8 cellular contexts compared by ENCODE assay signal in genomic region chr20:53739799-53740785, GRCh38.
DNase-seq lines count a peak whose midpoint lies in the region; ATAC-seq, FAIRE-seq and TF ChIP-seq lines count a peak whose summit lies in the region.

No MANE protein-coding gene starts in this region.

- peaks cover 40% of the 10 kb centered on the region for H3K4me1 ChIP-seq in MM.1S (ENCODE audit: low read length)
- peaks cover 50% of the 10 kb centered on the region for H3K4me1 ChIP-seq in mesodermal cell (ENCODE audit: control insufficient read depth, insufficient read depth, low read length, poor library complexity, severe bottlenecking)

- H3K4me3 Mint-ChIP-seq in CD4-positive, alpha-beta T cell: peak overlapping the region; percentile 86
- peak overlapping the region; percentile 88 for H3K4me3 Mint-ChIP-seq in activated T-helper 17 cell treated with anti-CD3 and anti-CD28 coated beads, Interleukin-2, amount 50 U/mL, for 72 hours

- WGBS in mesodermal cell (ENCODE audit: insufficient coverage in 2 of 2), 2 experiments: 25 to 27% methylated on average over 9 to 10 of the region's 16 CpGs

- H4K20me1 ChIP-seq in MM.1S (ENCODE audit: insufficient read depth, low read length): no peaks in the 10 kb centered on the region

- H3K9ac ChIP-seq in MM.1S (ENCODE audit: low read length): peak overlapping the region; percentile 66

- POLR2A ChIA-PET in CD4-positive, alpha-beta T cell (lab: Charles Lee): interaction anchor here (0.8 to 2.7 kb wide), 11 partner anchors 9 to 200 kb away, joined by 3 to 11 read pairs (median 4); no protein-coding TSS in a partner anchor

- no peaks in the 10 kb centered on the region for H3K27me3 ChIP-seq in CD4-positive, alpha-beta T cell (ENCODE audit: control insufficient read depth, insufficient read depth, low read length)
- no peaks in the 10 kb centered on the region for H3K27me3 ChIP-seq in MM.1S (replicated peaks; ENCODE audit: insufficient read depth, low read length)

- no peaks in the 10 kb centered on the region for H3K9me3 Mint-ChIP-seq in CD4-positive, alpha-beta T cell
- no peaks in the 10 kb centered on the region for H3K9me3 Mint-ChIP-seq in activated T-helper 17 cell treated with anti-CD3 and anti-CD28 coated beads, Interleukin-2, amount 50 U/mL, for 72 hours

- no peak for FAIRE-seq in D721Med (lab: Jason Lieb, UNC)

- intact Hi-C loops in CD4-positive, alpha-beta T cell (cut with DNase I, micrococcal nuclease): loop anchor here in 1 of 2 experiments (5.0 kb wide), 1 partner anchor 117 kb away; no protein-coding TSS in a partner anchor

- CTCF ChIA-PET in CD4-positive, alpha-beta T cell (lab: Charles Lee): interaction anchor here (1.1 kb wide), 1 partner anchor 10 kb away, joined by 3 read pairs; no protein-coding TSS in a partner anchor

- in situ Hi-C loops in GM13976 (cut with MboI; ENCODE audit: low sequenced_read_pairs, unreplicated experiment): loop anchor here (10.0 kb wide), 2 partner anchors 155 to 185 kb away; no protein-coding TSS in a partner anchor

- H3F3A ChIP-seq in MM.1S (ENCODE audit: insufficient read depth, low read length): peaks cover 53% of the 10 kb centered on the region

- H3K4me3 ChIP-seq in MM.1S (ENCODE audit: low read length) (peak overlapping the region; percentile 52), mesodermal cell (ENCODE audit: extremely low read depth, insufficient read depth, low read length, poor library complexity, severe bottlenecking) (peak overlapping the region; percentile 7)

- no peaks in the 10 kb centered on the region for H3K9me2 ChIP-seq in MM.1S (replicated peaks; ENCODE audit: insufficient read depth, low read length)

- peaks cover 54% of the 10 kb centered on the region for H3K4me1 Mint-ChIP-seq in CD4-positive, alpha-beta T cell (ENCODE audit: low read depth)
- H3K4me1 Mint-ChIP-seq in activated T-helper 17 cell treated with anti-CD3 and anti-CD28 coated beads, Interleukin-2, amount 50 U/mL, for 72 hours: peaks cover 21% of the 10 kb centered on the region

- peak; percentile 55 for ATAC-seq in CD4-positive, alpha-beta T cell (ENCODE audit: poor library complexity)
- peak; percentile 40 for ATAC-seq in GM19463 (IDR thresholded peaks at IDR 0.05; ENCODE audit: unreplicated experiment)
- peak; percentile 85 for ATAC-seq in activated T-helper 17 cell treated with anti-CD3 and anti-CD28 coated beads, Interleukin-2, amount 50 U/mL, for 72 hours (replicated peaks)

- H3K36me3 Mint-ChIP-seq in CD4-positive, alpha-beta T cell (ENCODE audit: low read depth): no peaks in the 10 kb centered on the region
- H3K36me3 Mint-ChIP-seq in activated T-helper 17 cell treated with anti-CD3 and anti-CD28 coated beads, Interleukin-2, amount 50 U/mL, for 72 hours (ENCODE audit: low read depth): no peaks in the 10 kb centered on the region

- H3K79me2 ChIP-seq in MM.1S (ENCODE audit: low read length): no peaks in the 10 kb centered on the region

- H3K36me3 ChIP-seq in MM.1S (replicated peaks; ENCODE audit: insufficient read depth, low read length): no peaks in the 10 kb centered on the region
- no peaks in the 10 kb centered on the region for H3K36me3 ChIP-seq in mesodermal cell (ENCODE audit: control insufficient read depth, insufficient read depth, low read length)

- no peak for DNase-seq in CD4-positive, alpha-beta T cell
- DNase-seq in MM.1S (peak; percentile 54), GM13976 (ENCODE audit: low spot score) (no peak), D721Med (ENCODE audit: insufficient read length, low spot score) (no peak), amygdala (lab: John Stamatoyannopoulos, UW) (no peak)

- peak overlapping the region; percentile 58 for H2AFZ ChIP-seq in MM.1S (ENCODE audit: low read length)

- peak overlapping the region; percentile 82 for H3K27ac Mint-ChIP-seq in CD4-positive, alpha-beta T cell
- H3K27ac Mint-ChIP-seq in activated T-helper 17 cell treated with anti-CD3 and anti-CD28 coated beads, Interleukin-2, amount 50 U/mL, for 72 hours: peak overlapping the region; percentile 85

- H3K4me2 ChIP-seq in MM.1S (ENCODE audit: low read depth, low read length): peak overlapping the region; percentile 90

- no peak overlapping the region for H3K27ac ChIP-seq in CD4-positive, alpha-beta T cell (ENCODE audit: low read depth, low read length)
- H3K27ac ChIP-seq in MM.1S (ENCODE audit: low read length) (peak overlapping the region; percentile 76), mesodermal cell (ENCODE audit: low read depth, low read length, severe bottlenecking) (peak overlapping the region; percentile 96)

- H3K9me3 ChIP-seq in CD4-positive, alpha-beta T cell (ENCODE audit: control insufficient read depth, low read length): no peaks in the 10 kb centered on the region
- no peaks in the 10 kb centered on the region for H3K9me3 ChIP-seq in MM.1S (replicated peaks; ENCODE audit: insufficient read depth, low read length)
- H3K9me3 ChIP-seq in mesodermal cell (ENCODE audit: control insufficient read depth, low read length): no peaks in the 10 kb centered on the region

- no peak for TF ChIP-seq CTCF in CD4-positive, alpha-beta T cell (IDR thresholded peaks at IDR 0.05)
- TF ChIP-seq CTCF in MM.1S (IDR thresholded peaks at IDR 0.05; ENCODE audit: low read length) (no peak), GM13976 (IDR thresholded peaks at IDR 0.05; ENCODE audit: borderline replicate concordance, control extremely low read depth, extremely low read depth, insufficient read depth, missing control alignments) (no peak), D721Med (IDR thresholded peaks at IDR 0.05; ENCODE audit: insufficient read depth, missing control alignments) (no peak)

- H3K27me3 Mint-ChIP-seq in CD4-positive, alpha-beta T cell: no peaks in the 10 kb centered on the region
- H3K27me3 Mint-ChIP-seq in activated T-helper 17 cell treated with anti-CD3 and anti-CD28 coated beads, Interleukin-2, amount 50 U/mL, for 72 hours: no peaks in the 10 kb centered on the region
